Comparison of ENCODE assay signal across 8 cellular contexts in genomic region chr3:162213196-162213595, GRCh38.
"Had no signal": no experiment of that assay in that cellular context is flagged by ENCODE, and none has a peak within 500 bp of the region (broad histone marks: within the 10 kb centered on the region; RNA-seq: fewer than 3 reads in every experiment).

No MANE protein-coding gene starts in this region.

- DNase-seq: GM23248, GOT3, H7, HFFc6 had no signal

- FAIRE-seq: HepG2 had no signal

- H3K9me3 ChIP-seq: HAP-1 had no signal

- H3K4me3 ChIP-seq: GM23248, HAP-1 had no signal

- ATAC-seq: HCT116, HepG2 had no signal

- H2AFZ ChIP-seq: GM23248 had no signal

- H3K36me3 ChIP-seq: HAP-1 had no signal

- H3K4me1 ChIP-seq: HAP-1 had no signal

- H3K27ac ChIP-seq: GM23248, HL-60 had no signal

- H3K9ac ChIP-seq: GM23248 had no signal
